9 cellular contexts compared by ENCODE assay signal in the genomic region with DNA sequence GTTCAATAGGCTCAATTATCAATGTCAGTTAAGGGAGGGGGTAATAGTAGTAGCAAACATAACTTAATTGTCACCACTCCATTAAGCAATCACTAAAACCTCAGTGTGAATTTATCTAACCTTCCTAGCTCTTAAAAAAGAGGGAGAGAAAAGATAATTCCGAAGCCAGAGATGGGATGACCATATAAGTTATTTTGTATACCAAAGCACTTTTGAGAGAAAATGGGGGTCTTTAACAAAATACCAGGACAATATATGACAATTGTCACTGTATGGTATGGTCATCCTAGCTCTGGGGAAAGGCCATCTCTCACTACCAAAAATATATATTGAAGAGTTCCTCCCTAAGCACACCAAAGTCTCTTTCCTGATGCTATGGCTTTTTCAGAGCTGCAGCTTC. TPM values are rescaled to one million over a fixed set of nuclear protein-coding genes. Genes with fewer than 3 reads are reported as not detected.
"Had no signal": no experiment of that assay in that cellular context is flagged by ENCODE, and none has a peak within 500 bp of the region (broad histone marks: within the 10 kb centered on the region; RNA-seq: fewer than 3 reads in every experiment).

No MANE protein-coding gene starts in this region.

- FAIRE-seq: HTR-8/SVneo, K562 had no signal

- H3K4me3 Mint-ChIP-seq: IgD-negative memory B cell had no signal

- H3K4me3 ChIP-seq: K562 had no signal

- H3K27me3 Mint-ChIP-seq: IgD-negative memory B cell had no signal

- DNase-seq: KBM-7, KG1 had no signal

- H3K9ac ChIP-seq: KMS-11 had no signal

- H3K27ac ChIP-seq: HL-60, KMS-11 had no signal

- H3K4me2 ChIP-seq: KMS-11 had no signal

- H3K4me1 Mint-ChIP-seq: IgD-negative memory B cell had no signal

- ATAC-seq: K562 had no signal

- H3K27ac Mint-ChIP-seq: IgD-negative memory B cell had no signal

RNA-seq across cellular contexts. Expression of gene SPHKAP, which starts 55.1 kb away (rescaled TPM):
- total RNA-seq: HT-29, HT1080, K562 had no signal
- polyA plus RNA-seq: IgD-negative memory B cell, K562 had no signal
